8 cellular contexts compared by ENCODE assay signal in genomic region chrX:149940015-149940716, GRCh38.
DNase-seq lines count a peak whose midpoint lies in the region; ATAC-seq and TF ChIP-seq lines count a peak whose summit lies in the region.

No MANE protein-coding gene starts in this region.

- TF ChIP-seq CTCF in 22Rv1 (IDR thresholded peaks at IDR 0.05) (peak; percentile 40; the same call in 1 of the 2 replicates), astrocyte of the spinal cord (IDR thresholded peaks at IDR 0.05; ENCODE audit: low read depth, low read length) (no peak)

- DNase-seq in NCI-H2029 (lab: John Stamatoyannopoulos, UW) (peak; percentile 88), T1000 (lab: John Stamatoyannopoulos, UW) (peak; percentile 83), astrocyte of the spinal cord (ENCODE audit: low read depth, low spot score) (peak; percentile 98), hippocampal formation (lab: John Stamatoyannopoulos, UW) (peak; percentile 86 to 90), retina (peak; percentile 89)

- H3K4me3 ChIP-seq in astrocyte of the spinal cord (ENCODE audit: low read depth, low read length), result peak overlapping the region; percentile 56

- in situ Hi-C loops in astrocyte of the spinal cord (cut with HindIII; ENCODE audit: low sequenced_read_pairs), result no loop called here

- H3K27ac ChIP-seq in 22Rv1, result peak overlapping the region; percentile 83

- peak; percentile 45 for ATAC-seq in GM18508 (IDR thresholded peaks at IDR 0.05; ENCODE audit: insufficient read depth, unreplicated experiment)
- ATAC-seq in HG02981 (IDR thresholded peaks at IDR 0.05; ENCODE audit: unreplicated experiment), result peak; percentile 38

Comparison
In these comparisons a context has a peak if more than half of its experiments do, and no peak if none do; other contexts are left out.
1. Peak in every context shown above with its lines: DNase-seq, ATAC-seq, H3K4me3 ChIP-seq and H3K27ac ChIP-seq.